ENCODE assay signal across 30 cellular contexts in the genomic region with DNA sequence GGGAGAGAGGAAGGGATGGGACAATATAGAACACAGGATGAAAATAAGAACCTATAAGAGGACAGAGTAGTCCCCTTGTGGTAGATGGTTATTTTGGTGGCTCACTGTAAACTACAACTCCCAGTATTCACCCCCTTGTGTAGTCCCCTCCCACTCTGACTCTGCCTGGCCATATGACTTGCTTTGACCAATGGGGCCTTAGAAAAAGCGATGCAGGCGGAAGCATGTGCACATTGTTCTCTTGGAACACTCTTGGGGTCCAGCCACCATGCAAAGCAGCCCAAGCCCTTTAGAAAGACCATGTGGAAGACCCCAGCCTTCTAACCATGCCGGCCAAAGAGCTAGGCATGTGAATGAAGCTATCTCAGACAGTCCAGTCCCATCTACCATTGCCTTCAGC.
DNase-seq lines count a peak whose midpoint lies in the region; ATAC-seq, FAIRE-seq and TF ChIP-seq lines count a peak whose summit lies in the region.
"Had no signal": no experiment of that assay in that cellular context is flagged by ENCODE, and none has a peak within 500 bp of the region (broad histone marks: within the 10 kb centered on the region; RNA-seq: fewer than 3 reads in every experiment).

No MANE protein-coding gene starts in this region.

- no peaks in the 10 kb centered on the region for H3K79me2 ChIP-seq in H9 (ENCODE audit: insufficient read depth, low read length)
- no peaks in the 10 kb centered on the region for H3K79me2 ChIP-seq in H1 (ENCODE audit: control insufficient read depth in 1 of 2, insufficient read depth in 2 of 2, low read length in 2 of 2)

- FAIRE-seq in H1 (lab: Jason Lieb, UNC): peak; percentile 70
- FAIRE-seq: TTC549 had no signal

- H3T11ph ChIP-seq in H9 (ENCODE audit: low read length): no peak overlapping the region

- CTCF ChIA-PET in H1 (lab: Charles Lee; ENCODE audit: partially characterized antibody): no interaction called here
- CTCF ChIA-PET in activated naive CD4-positive, alpha-beta T cell treated with anti-CD3 and anti-CD28 coated beads for 36 hours (lab: Charles Lee): no interaction called here

- no peak overlapping the region for H2BK5ac ChIP-seq in H9 (ENCODE audit: insufficient read length, low read length)
- H2BK5ac ChIP-seq in H1 (ENCODE audit: low read depth, low read length): no peak overlapping the region

- H3K56ac ChIP-seq in H9 (ENCODE audit: insufficient read length, low read depth, low read length) (no peak overlapping the region), H1 (replicated peaks; ENCODE audit: insufficient read length, low read depth, low read length) (no peak overlapping the region)

- H3K9ac ChIP-seq in H9 (ENCODE audit: extremely low read depth, insufficient read length, low read length) (no peak overlapping the region), H1 (replicated peaks in 1 of 4; ENCODE audit: extremely low read depth in 1 of 4, low read depth in 3 of 4, low read length in 3 of 4) (no peak overlapping the region)

- H4K5ac ChIP-seq in H9 (ENCODE audit: insufficient read length, low read depth, low read length): no peak overlapping the region
- no peak overlapping the region for H4K5ac ChIP-seq in H1 (ENCODE audit: insufficient read length, low read depth, low read length)

- peak; percentile 44 for DNase-seq in ELF-1 (ENCODE audit: low read depth, low spot score)
- peak; percentile 55 for DNase-seq in H9
- DNase-seq in NB4 (ENCODE audit: low read depth): peak; percentile 15
- DNase-seq in H1 (ENCODE audit: low read depth in 1 of 2, low spot score in 2 of 2): no peak
- DNase-seq in DMS153 (lab: John Stamatoyannopoulos, UW): no peak
- no peak for DNase-seq in gastrocnemius medialis
- no peak for DNase-seq in activated naive CD4-positive, alpha-beta T cell treated with anti-CD3 and anti-CD28 coated beads for 36 hours
- DNase-seq: activated T-cell treated with anti-CD3 and anti-CD28 coated beads, Interleukin-2, amount 50 U/mL, for 48 hours; aorta; cortex of kidney; DMS53; HFFc6; hippocampal formation; left lung; naive B cell; NCI-H1092 treated with DMSO at 0.1 percent for 48 hours; NCI-H1930; NCI-H774; stimulated activated CD4-positive, alpha-beta T cell treated with anti-CD3 and anti-CD28 coated beads, Interleukin-2, amount 100 ng/mL, for 24 hours; substantia nigra; upper lobe of right lung had no signal

- in situ Hi-C loops in gastrocnemius medialis (cut with MboI; ENCODE audit: low sequenced_read_pairs in 4 of 4): no loop called here

- POLR2A ChIA-PET in H1 (lab: Charles Lee; ENCODE audit: partially characterized antibody): no interaction called here

- H2BK12ac ChIP-seq in H9 (ENCODE audit: insufficient read length, low read depth, low read length) (no peak overlapping the region), H1 (ENCODE audit: low read depth, low read length) (no peak overlapping the region)

- no peaks in the 10 kb centered on the region for H3K79me1 ChIP-seq in H9 (ENCODE audit: insufficient read depth, low read depth, low read length, poor library complexity, severe bottlenecking)
- no peaks in the 10 kb centered on the region for H3K79me1 ChIP-seq in H1 (ENCODE audit: low read depth, low read length)

- no peak for TF ChIP-seq EP300 in H1 (IDR thresholded peaks at IDR 0.05; ENCODE audit: borderline replicate concordance in 1 of 2, low read depth in 2 of 2, low read length in 2 of 2)

- H3K9me3 ChIP-seq in H9 (ENCODE audit: control insufficient read depth, low read depth, low read length) (no peaks in the 10 kb centered on the region), H1 (ENCODE audit: insufficient read depth in 2 of 2, low read depth in 1 of 2, low read length in 1 of 2) (peaks cover 0 to 2% of the 10 kb centered on the region in 2 experiments; a peak in 1 of 4 replicates), gastrocnemius medialis (no peaks in the 10 kb centered on the region)
- H3K9me3 ChIP-seq: gastroesophageal sphincter, left lung, upper lobe of right lung had no signal

- H2BK20ac ChIP-seq in H9 (ENCODE audit: low read depth, low read length, poor library complexity, severe bottlenecking) (no peak overlapping the region), H1 (ENCODE audit: low read length) (no peak overlapping the region)

- no peak overlapping the region for H3K4me2 ChIP-seq in H9 (ENCODE audit: insufficient read depth, insufficient read length, low read length)
- H3K4me2 ChIP-seq in H1 (ENCODE audit: insufficient read depth in 1 of 2, low read depth in 2 of 2, low read length in 2 of 2): no peak overlapping the region
- H3K4me2 ChIP-seq: smooth muscle cell had no signal

- H2BK15ac ChIP-seq in H9 (ENCODE audit: low read depth, low read length) (no peak overlapping the region), H1 (ENCODE audit: low read length) (no peak overlapping the region)

- H3K36me3 Mint-ChIP-seq in H9 (ENCODE audit: insufficient read depth in 1 of 3, low read depth in 3 of 3): peaks cover 6 to 9% (median 8%) of the 10 kb centered on the region in 3 experiments
- no peaks in the 10 kb centered on the region for H3K36me3 Mint-ChIP-seq in activated naive CD4-positive, alpha-beta T cell treated with anti-CD3 and anti-CD28 coated beads for 36 hours (ENCODE audit: low read depth)
- H3K36me3 Mint-ChIP-seq: activated naive CD4-positive, alpha-beta T cell treated with anti-CD3 and anti-CD28 coated beads, Interleukin-2, amount 50 U/mL, for 24 hours; IgD-negative memory B cell; naive B cell had no signal

- H3K27ac ChIP-seq in H9 (ENCODE audit: insufficient read length, low read depth, low read length) (no peak overlapping the region), H1 (ENCODE audit: low read depth, low read length) (no peak overlapping the region), gastrocnemius medialis (no peak overlapping the region)
- H3K27ac ChIP-seq: cardiac muscle cell, gastroesophageal sphincter, left lung, upper lobe of right lung had no signal

- peaks cover 7% of the 10 kb centered on the region for H3K4me1 ChIP-seq in H9 (ENCODE audit: insufficient read depth, low read length)
- H3K4me1 ChIP-seq in H1 (replicated peaks in 1 of 4; ENCODE audit: control insufficient read depth in 3 of 4, insufficient read depth in 4 of 4, low read length in 3 of 4): peaks cover 0 to 8% (median 2%) of the 10 kb centered on the region in 4 experiments; a peak in 3 of 7 replicates
- peaks cover 0 to 2% of the 10 kb centered on the region in 2 donors for H3K4me1 ChIP-seq in gastrocnemius medialis
- H3K4me1 ChIP-seq: upper lobe of right lung had no signal

- peak overlapping the region in 1 of 3 experiments; percentile 72; a peak in 1 of 7 replicates for H3K27ac Mint-ChIP-seq in H9
- H3K27ac Mint-ChIP-seq in activated naive CD4-positive, alpha-beta T cell treated with anti-CD3 and anti-CD28 coated beads for 36 hours: no peak overlapping the region
- H3K27ac Mint-ChIP-seq: activated naive CD4-positive, alpha-beta T cell treated with anti-CD3 and anti-CD28 coated beads, Interleukin-2, amount 50 U/mL, for 24 hours; CD4-positive, CD25-positive, alpha-beta regulatory T cell; HFFc6; IgD-negative memory B cell; naive B cell had no signal

- H3K18ac ChIP-seq in H9 (ENCODE audit: insufficient read length, low read depth, low read length) (no peak overlapping the region), H1 (ENCODE audit: extremely low read depth, low read length) (peak overlapping the region; percentile 71; the same call in 1 of the 2 replicates)

- no peak overlapping the region for H4K8ac ChIP-seq in H9 (replicated peaks; ENCODE audit: insufficient read length, low read depth, low read length)
- no peak overlapping the region for H4K8ac ChIP-seq in H1 (ENCODE audit: extremely low read depth, insufficient read depth, low read length)

- H4K91ac ChIP-seq in H9 (ENCODE audit: insufficient read length, low read depth, low read length): no peak overlapping the region
- H4K91ac ChIP-seq in H1 (replicated peaks; ENCODE audit: insufficient read length, low read length): no peak overlapping the region

- WGBS in H9 (ENCODE audit: extremely low coverage, insufficient read length, low lambda C conversion rate): no CpG with 5 or more reads among the region's 3 CpGs
- 100% methylated on average over 3 of the region's 3 CpGs; no CpG with 5 or more reads in 1 of the 2 experiments for WGBS in H1 (ENCODE audit: extremely low coverage in 1 of 2, insufficient coverage in 1 of 2, insufficient read length in 1 of 2, insufficient replicate concordance in 2 of 2, low coverage in 1 of 2, low lambda C conversion rate in 2 of 2, missing lambda C conversion rate in 1 of 2), 2 experiments

- TF ChIP-seq RAD21 in H1 (IDR thresholded peaks at IDR 0.05 in 1 of 2, conservative IDR thresholded peaks at IDR 0.05 in 1 of 2; ENCODE audit: low read depth in 2 of 2, low read length in 2 of 2): no peak

- no peaks in the 10 kb centered on the region for H4K20me1 ChIP-seq in H9 (ENCODE audit: control insufficient read depth, insufficient read depth, insufficient read length)
- H4K20me1 ChIP-seq in H1 (replicated peaks in 1 of 2; ENCODE audit: control insufficient read depth in 1 of 2, insufficient read depth in 2 of 2, low read length in 2 of 2): no peaks in the 10 kb centered on the region

- H2AK5ac ChIP-seq in H9 (ENCODE audit: insufficient read length, low read length) (no peak overlapping the region), H1 (ENCODE audit: low read depth, low read length) (no peak overlapping the region)

- H3K4me3 Mint-ChIP-seq in H9: no peak overlapping the region
- H3K4me3 Mint-ChIP-seq in activated naive CD4-positive, alpha-beta T cell treated with anti-CD3 and anti-CD28 coated beads for 36 hours: no peak overlapping the region
- H3K4me3 Mint-ChIP-seq: activated naive CD4-positive, alpha-beta T cell treated with anti-CD3 and anti-CD28 coated beads, Interleukin-2, amount 50 U/mL, for 24 hours; CD4-positive, CD25-positive, alpha-beta regulatory T cell; HFFc6 had no signal

- intact Hi-C loops in gastrocnemius medialis (cut with DNase I; ENCODE audit: low total_unique reads): no loop called here
- intact Hi-C loops in activated naive CD4-positive, alpha-beta T cell treated with anti-CD3 and anti-CD28 coated beads for 36 hours (cut with micrococcal nuclease): no loop called here

- H3K23me2 ChIP-seq in H9 (ENCODE audit: insufficient read length, low read depth, low read length, poor library complexity, severe bottlenecking): no peaks in the 10 kb centered on the region
- no peaks in the 10 kb centered on the region for H3K23me2 ChIP-seq in H1 (ENCODE audit: low read depth, low read length)

- no peak overlapping the region for H3K23ac ChIP-seq in H9 (ENCODE audit: insufficient read length, low read depth, low read length)
- H3K23ac ChIP-seq in H1 (ENCODE audit: insufficient read length): no peak overlapping the region

- no peak overlapping the region for H2BK120ac ChIP-seq in H9 (ENCODE audit: low read depth, low read length, poor library complexity, severe bottlenecking)
- no peak overlapping the region for H2BK120ac ChIP-seq in H1 (replicated peaks; ENCODE audit: low read depth, low read length)

- H3K4me3 ChIP-seq in NB4 (ENCODE audit: low read depth, low read length): no peak overlapping the region
- H3K4me3 ChIP-seq in H1 (ENCODE audit: extremely low read depth in 1 of 4, insufficient read depth in 2 of 4, low read depth in 3 of 4, low read length in 4 of 4): no peak overlapping the region
- H3K4me3 ChIP-seq in gastrocnemius medialis: no peak overlapping the region
- H3K4me3 ChIP-seq: cardiac muscle cell, gastroesophageal sphincter, left lung, smooth muscle cell, upper lobe of right lung had no signal

- H3K14ac ChIP-seq in H9 (ENCODE audit: insufficient read depth, low read length): no peak overlapping the region
- no peak overlapping the region for H3K14ac ChIP-seq in H1 (ENCODE audit: insufficient read length)

- H3K36me3 ChIP-seq in H1 (ENCODE audit: control insufficient read depth in 2 of 4, insufficient read depth in 4 of 4, low read length in 3 of 4): no peaks in the 10 kb centered on the region
- no peaks in the 10 kb centered on the region for H3K36me3 ChIP-seq in gastrocnemius medialis
- H3K36me3 ChIP-seq: cardiac muscle cell, gastroesophageal sphincter, left lung, upper lobe of right lung had no signal

- H3K4me1 Mint-ChIP-seq in H9: peaks cover 17 to 24% of the 10 kb centered on the region in 2 experiments
- no peaks in the 10 kb centered on the region for H3K4me1 Mint-ChIP-seq in activated naive CD4-positive, alpha-beta T cell treated with anti-CD3 and anti-CD28 coated beads for 36 hours (ENCODE audit: low read depth)
- H3K4me1 Mint-ChIP-seq: activated naive CD4-positive, alpha-beta T cell treated with anti-CD3 and anti-CD28 coated beads, Interleukin-2, amount 50 U/mL, for 24 hours; CD4-positive, CD25-positive, alpha-beta regulatory T cell had no signal

- H3K27me3 Mint-ChIP-seq in H9 (ENCODE audit: low read depth): peaks cover 18% of the 10 kb centered on the region
- H3K27me3 Mint-ChIP-seq in activated naive CD4-positive, alpha-beta T cell treated with anti-CD3 and anti-CD28 coated beads for 36 hours (ENCODE audit: low read depth): no peaks in the 10 kb centered on the region

- no peak for ATAC-seq in gastrocnemius medialis
- ATAC-seq in HG03342 (IDR thresholded peaks at IDR 0.05; ENCODE audit: unreplicated experiment): no peak
- ATAC-seq: gastroesophageal sphincter, left lung, Right ventricle myocardium inferior, upper lobe of right lung had no signal

- TF ChIP-seq POLR2A in NB4 (IDR thresholded peaks at IDR 0.05; ENCODE audit: extremely low read depth, insufficient read length) (no peak), H1 (IDR thresholded peaks at IDR 0.05; ENCODE audit: control extremely low read depth in 1 of 2, low read depth in 2 of 2, low read length in 2 of 2) (no peak), gastrocnemius medialis (IDR thresholded peaks at IDR 0.05) (no peak)

- H3K27me3 ChIP-seq in H9 (ENCODE audit: insufficient read depth, low read length) (no peaks in the 10 kb centered on the region; the same call in 1 of the 2 replicates), H1 (replicated peaks in 1 of 4; ENCODE audit: control insufficient read depth in 3 of 4, extremely low read depth in 1 of 4, insufficient read depth in 3 of 4, low read length in 3 of 4) (peaks cover 0 to 3% (median 0%) of the 10 kb centered on the region in 4 experiments; a peak in 2 of 7 replicates), gastrocnemius medialis (no peaks in the 10 kb centered on the region)
- H3K27me3 ChIP-seq: cardiac muscle cell, gastroesophageal sphincter, left lung, upper lobe of right lung had no signal

- TF ChIP-seq CTCF in H9 (conservative IDR thresholded peaks at IDR 0.05) (no peak), NB4 (IDR thresholded peaks at IDR 0.05; ENCODE audit: low read depth, low read length) (no peak), H1 (IDR thresholded peaks at IDR 0.05; ENCODE audit: control extremely low read depth in 1 of 3, insufficient read depth in 1 of 3, low read depth in 1 of 3, low read length in 3 of 3) (no peak), gastrocnemius medialis (IDR thresholded peaks at IDR 0.05 in 4 of 5, conservative IDR thresholded peaks at IDR 0.05 in 1 of 5) (no peak)

- H3K4ac ChIP-seq in H9 (ENCODE audit: low read depth, low read length): no peak overlapping the region
- no peak overlapping the region for H3K4ac ChIP-seq in H1 (replicated peaks; ENCODE audit: insufficient read length, low read depth, low read length)

- H3K9me3 Mint-ChIP-seq in H9: peaks cover 56 to 69% of the 10 kb centered on the region in 2 experiments
- H3K9me3 Mint-ChIP-seq in activated naive CD4-positive, alpha-beta T cell treated with anti-CD3 and anti-CD28 coated beads for 36 hours: no peaks in the 10 kb centered on the region
- H3K9me3 Mint-ChIP-seq: activated naive CD4-positive, alpha-beta T cell treated with anti-CD3 and anti-CD28 coated beads, Interleukin-2, amount 50 U/mL, for 24 hours; CD4-positive, CD25-positive, alpha-beta regulatory T cell; HFFc6 had no signal

- no peak overlapping the region for H2AFZ ChIP-seq in H9 (ENCODE audit: low read length)
- H2AFZ ChIP-seq in H1 (ENCODE audit: low read length): no peak overlapping the region

Comparison
In these comparisons a context has a peak if more than half of its experiments do, and no peak if none do; other contexts are left out.
1. DNase-seq: peak in ELF-1 (single experiment), H9 (single experiment) and NB4 (single experiment); none in H1 (0 of 2), DMS153 (single experiment), gastrocnemius medialis (0 of 2) and activated naive CD4-positive, alpha-beta T cell treated with anti-CD3 and anti-CD28 coated beads for 36 hours (single experiment).